ENCODE assay signal across 8 cellular contexts in the genomic region with DNA sequence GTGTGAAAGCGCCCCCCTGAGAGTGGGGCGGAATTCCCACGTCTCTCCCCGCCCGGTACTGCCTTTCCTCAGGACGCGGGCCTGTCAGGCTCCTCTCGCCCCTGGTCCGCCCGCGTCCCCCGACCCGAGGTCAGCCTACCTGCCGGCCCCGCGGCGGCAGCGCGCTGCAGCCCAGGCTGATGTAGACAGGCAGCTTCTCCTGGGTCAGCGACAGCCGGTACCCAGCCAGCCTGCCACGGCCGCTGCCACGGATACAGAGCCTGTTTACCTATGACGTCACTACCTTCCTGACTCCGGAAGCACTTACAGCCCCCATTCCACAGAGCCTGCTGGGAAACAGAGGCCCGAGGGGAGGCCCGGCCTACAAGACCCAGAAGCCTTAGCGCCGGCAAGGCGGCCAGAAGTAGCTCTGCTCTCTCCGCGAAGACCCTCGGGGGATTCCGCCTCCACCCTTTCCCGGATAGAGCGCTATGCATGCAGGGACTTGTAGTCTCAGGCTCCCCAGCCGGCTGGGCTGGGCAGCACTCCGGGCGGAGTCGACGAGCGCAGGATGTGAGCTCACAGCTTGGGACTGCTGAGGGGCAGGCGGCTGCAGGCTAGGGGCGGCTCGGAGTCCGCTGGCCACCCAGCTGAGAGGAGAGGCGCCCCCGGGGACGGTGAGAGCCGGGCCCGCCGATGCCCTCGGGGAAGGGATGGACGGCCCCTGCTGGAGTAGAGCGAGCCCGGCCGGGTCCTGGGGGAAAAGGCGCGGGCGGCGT. TPM values are rescaled to one million over a fixed set of nuclear protein-coding genes. Genes with fewer than 3 reads are reported as not detected.
A peak's percentile ranks its signal among the peaks of the same experiment; 100 is the strongest.
DNase-seq lines count a peak whose midpoint lies in the region; ATAC-seq, FAIRE-seq and TF ChIP-seq lines count a peak whose summit lies in the region.

A gene with protein sequence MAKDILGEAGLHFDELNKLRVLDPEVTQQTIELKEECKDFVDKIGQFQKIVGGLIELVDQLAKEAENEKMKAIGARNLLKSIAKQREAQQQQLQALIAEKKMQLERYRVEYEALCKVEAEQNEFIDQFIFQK (minus strand): TSS at position 272 of the 758 bp plus-strand sequence. CDS start 3,487 bp downstream, outside the sequence.
Gene TNFAIP1 (plus strand): TSS at position 561 of the 758 bp plus-strand sequence. CDS start 3,761 bp downstream, outside the sequence.

- peaks cover 6% of the 10 kb centered on the region for H3K36me3 Mint-ChIP-seq in T-helper 2 cell treated with Interferon-gamma antibody and Interleukin-4, amounts not matched to agents 5 μg/mL and 100 μg/mL, for 36 hours (ENCODE audit: low read depth)

- H3K36me3 ChIP-seq in ascending aorta = peaks cover 17 to 26% of the 10 kb centered on the region in 2 donors
- peaks cover 27% of the 10 kb centered on the region for H3K36me3 ChIP-seq in right atrium auricular region
- H3K36me3 ChIP-seq in psoas muscle (ENCODE audit: insufficient read depth in 1 of 2, low read depth in 1 of 2) = peaks cover 0 to 35% of the 10 kb centered on the region in 2 donors

- no peaks in the 10 kb centered on the region for H3K27me3 Mint-ChIP-seq in T-helper 2 cell treated with Interferon-gamma antibody and Interleukin-4, amounts not matched to agents 5 μg/mL and 100 μg/mL, for 36 hours (ENCODE audit: low read depth)

- peak; percentile 58 for FAIRE-seq in urothelium cell line (lab: Jason Lieb, UNC)

- H3K27ac ChIP-seq in ascending aorta (peak within 1 kb of the TSS; percentile 93 to 96), right atrium auricular region (peak within 1 kb of the TSS; percentile 97 to 98), psoas muscle (peak within 1 kb of the TSS; percentile 94)

- no peaks in the 10 kb centered on the region for H3K9me3 ChIP-seq in ascending aorta
- no peaks in the 10 kb centered on the region for H3K9me3 ChIP-seq in right atrium auricular region
- no peaks in the 10 kb centered on the region for H3K9me3 ChIP-seq in psoas muscle

- H3K27me3 ChIP-seq in ascending aorta (no peaks in the 10 kb centered on the region), right atrium auricular region (no peaks in the 10 kb centered on the region), psoas muscle (ENCODE audit: insufficient read depth in 3 of 3, low read length in 2 of 3) (no peaks in the 10 kb centered on the region)

- DNase-seq in NCI-H1930 (lab: John Stamatoyannopoulos, UW) (peak; percentile 99), ascending aorta (ENCODE audit: low spot score in 2 of 2) (peak; percentile 99 to 100), right atrium auricular region (ENCODE audit: low spot score) (peak; percentile 100), psoas muscle (peak; percentile 99 to 100), urothelium cell line (ENCODE audit: low spot score) (peak; percentile 97)
- peak; percentile 99 for DNase-seq in T-helper 2 cell treated with Interferon-gamma antibody and Interleukin-4, amounts not matched to agents 5 μg/mL and 100 μg/mL, for 36 hours (ENCODE audit: low spot score)

- TF ChIP-seq CTCF in ascending aorta (IDR thresholded peaks at IDR 0.05) = no peak
- no peak for TF ChIP-seq CTCF in right atrium auricular region (IDR thresholded peaks at IDR 0.05)
- no peak for TF ChIP-seq CTCF in psoas muscle (IDR thresholded peaks at IDR 0.05)

- intact Hi-C loops in ascending aorta (cut with DNase I) (loop anchor here (1.0 to 5.0 kb wide), 5 partner anchors 16 to 312 kb away; partner anchors contain the start of genes BLTP2, NLK, POLDIP2 and SARM1), psoas muscle (cut with DNase I) (loop anchor here (2.0 to 5.0 kb wide), 2 partner anchors 17 to 617 kb away; partner anchors contain the start of genes PHF12 (in 1 of the 2) and TMEM97 (in 1 of the 2))

- H3K4me3 ChIP-seq in ascending aorta (peak within 1 kb of the TSS; percentile 93 to 95), right atrium auricular region (peak within 1 kb of the TSS; percentile 88 to 95), psoas muscle (peak within 1 kb of the TSS; percentile 86)

- peak; percentile 95 for ATAC-seq in GM18502 (IDR thresholded peaks at IDR 0.05; ENCODE audit: poor library complexity, unreplicated experiment)
- ATAC-seq in HG02970 (IDR thresholded peaks at IDR 0.05; ENCODE audit: low FRiP score, unreplicated experiment) = peak; percentile 96
- ATAC-seq in psoas muscle = peak; percentile 97 to 98 (median 98)

- 0 to 1% (median 1%) methylated on average over 61 to 62 of the region's 62 CpGs for WGBS in psoas muscle, 3 donors

- H3K9me3 Mint-ChIP-seq in T-helper 2 cell treated with Interferon-gamma antibody and Interleukin-4, amounts not matched to agents 5 μg/mL and 100 μg/mL, for 36 hours = no peaks in the 10 kb centered on the region

- peak within 1 kb of the TSS; percentile 97 for H3K27ac Mint-ChIP-seq in T-helper 2 cell treated with Interferon-gamma antibody and Interleukin-4, amounts not matched to agents 5 μg/mL and 100 μg/mL, for 36 hours

- peaks cover 31% of the 10 kb centered on the region for H3K4me1 Mint-ChIP-seq in T-helper 2 cell treated with Interferon-gamma antibody and Interleukin-4, amounts not matched to agents 5 μg/mL and 100 μg/mL, for 36 hours (ENCODE audit: low read depth)

- H3K4me1 ChIP-seq in ascending aorta (peaks cover 27 to 36% of the 10 kb centered on the region in 2 donors), right atrium auricular region (peaks cover 0 to 59% of the 10 kb centered on the region in 2 donors), psoas muscle (peaks cover 29% of the 10 kb centered on the region)

- peak within 1 kb of the TSS; percentile 96 for H3K4me3 Mint-ChIP-seq in T-helper 2 cell treated with Interferon-gamma antibody and Interleukin-4, amounts not matched to agents 5 μg/mL and 100 μg/mL, for 36 hours

RNA-seq across cellular contexts. Expression of the first gene that starts in this region (rescaled TPM):
- total RNA-seq in ascending aorta (13.6 TPM), right atrium auricular region (10 to 100 TPM; 15.6 to 19.6 TPM), psoas muscle (1 to 10 TPM; 4.4 to 8.7 (median 5.4) TPM)
- polyA plus RNA-seq in psoas muscle = 10 to 100 TPM in 1 of 3 donors, 1 to 10 TPM in 2; 6.3 to 32.1 (median 8.7) TPM

RNA-seq across cellular contexts. Expression of gene TNFAIP1, which starts in this region (rescaled TPM):
- total RNA-seq in ascending aorta (66.4 TPM), right atrium auricular region (10 to 100 TPM; 28.1 to 47.6 TPM), psoas muscle (10 to 100 TPM; 23.3 to 32.6 (median 30.2) TPM)
- polyA plus RNA-seq in psoas muscle = 10 to 100 TPM; 13.0 to 21.3 (median 14.7) TPM

Comparison
In these comparisons a context has a peak if more than half of its experiments do, and no peak if none do; other contexts are left out.
1. Peak in every context shown above with its lines: DNase-seq, ATAC-seq, H3K4me3 ChIP-seq and H3K27ac ChIP-seq.